In genomic region chr15:52234596-52235541, GRCh38 we compare ENCODE assay signal across 9 cellular contexts. TPM values are rescaled to one million over a fixed set of nuclear protein-coding genes. Genes with fewer than 3 reads are reported as not detected.
A peak's percentile ranks its signal among the peaks of the same experiment; 100 is the strongest.
DNase-seq lines count a peak whose midpoint lies in the region; ATAC-seq lines count a peak whose summit lies in the region.
"Had no signal": no experiment of that assay in that cellular context is flagged by ENCODE, and none has a peak within 500 bp of the region (broad histone marks: within the 10 kb centered on the region; RNA-seq: fewer than 3 reads in every experiment).

No MANE protein-coding gene starts in this region.

- peak overlapping the region; percentile 33 for H3K9ac ChIP-seq in Karpas-422 (ENCODE audit: low read length)

- peak overlapping the region; percentile 95 to 99 (median 96) for H3K27ac Mint-ChIP-seq in CD4-positive, CD25-positive, alpha-beta regulatory T cell
- peak overlapping the region; percentile 88 for H3K27ac Mint-ChIP-seq in activated naive CD8-positive, alpha-beta T cell treated with anti-CD3 and anti-CD28 coated beads, Interleukin-2, amount 10 ng/mL, durations not matched to agents 7 days and 5 days
- H3K27ac Mint-ChIP-seq: natural killer cell treated with Interleukin-12 subunit alpha and Interleukin-12 subunit beta and Interleukin-15 and Interleukin-18, amount 100 ng/mL, for 72 hours had no signal

- no peaks in the 10 kb centered on the region for H4K20me1 ChIP-seq in Karpas-422 (ENCODE audit: insufficient read depth, low read depth, low read length)

- no peaks in the 10 kb centered on the region for H3K27me3 ChIP-seq in CD4-positive, CD25-positive, alpha-beta regulatory T cell (ENCODE audit: control insufficient read depth, insufficient read depth, low read length)
- H3K27me3 ChIP-seq in Karpas-422 (ENCODE audit: low read length) (no peaks in the 10 kb centered on the region), HAP-1 (ENCODE audit: low read depth) (no peaks in the 10 kb centered on the region)

- H3K4me3 ChIP-seq in CD4-positive, CD25-positive, alpha-beta regulatory T cell (ENCODE audit: low read depth, low read length): peak overlapping the region; percentile 20
- H3K4me3 ChIP-seq in Karpas-422 (ENCODE audit: low read length): peak overlapping the region; percentile 3; the same call in 1 of the 2 replicates
- H3K4me3 ChIP-seq in HAP-1: no peak overlapping the region

- peak overlapping the region; percentile 89 for H3K4me2 ChIP-seq in Karpas-422 (ENCODE audit: low read depth, low read length, poor library complexity, severe bottlenecking)

- ATAC-seq in CD4-positive, CD25-positive, alpha-beta regulatory T cell (ENCODE audit: low read depth in 2 of 2): peak; percentile 75 to 83
- ATAC-seq in GM19397 (IDR thresholded peaks at IDR 0.05; ENCODE audit: unreplicated experiment) (peak; percentile 46), HG02981 (IDR thresholded peaks at IDR 0.05; ENCODE audit: unreplicated experiment) (no peak)
- peak; percentile 72 for ATAC-seq in activated naive CD8-positive, alpha-beta T cell treated with anti-CD3 and anti-CD28 coated beads, Interleukin-2, amount 10 ng/mL, durations not matched to agents 7 days and 5 days (ENCODE audit: low read depth)

- H3K79me2 ChIP-seq in Karpas-422 (ENCODE audit: low read length): no peaks in the 10 kb centered on the region

- no peaks in the 10 kb centered on the region for H3K27me3 Mint-ChIP-seq in CD4-positive, CD25-positive, alpha-beta regulatory T cell
- H3K27me3 Mint-ChIP-seq in activated naive CD8-positive, alpha-beta T cell treated with anti-CD3 and anti-CD28 coated beads, Interleukin-2, amount 10 ng/mL, durations not matched to agents 7 days and 5 days: no peaks in the 10 kb centered on the region

- H3K4me1 Mint-ChIP-seq in CD4-positive, CD25-positive, alpha-beta regulatory T cell: peaks cover 14 to 57% (median 33%) of the 10 kb centered on the region in 4 donors
- peaks cover 19% of the 10 kb centered on the region for H3K4me1 Mint-ChIP-seq in activated naive CD8-positive, alpha-beta T cell treated with anti-CD3 and anti-CD28 coated beads, Interleukin-2, amount 10 ng/mL, durations not matched to agents 7 days and 5 days

- peaks cover 3% of the 10 kb centered on the region for H3K36me3 ChIP-seq in CD4-positive, CD25-positive, alpha-beta regulatory T cell (ENCODE audit: control insufficient read depth, insufficient read depth, low read length)
- no peaks in the 10 kb centered on the region for H3K36me3 ChIP-seq in Karpas-422 (ENCODE audit: insufficient read depth, low read length)
- no peaks in the 10 kb centered on the region; the same call in 1 of the 2 replicates for H3K36me3 ChIP-seq in HAP-1 (replicated peaks)

- in situ Hi-C loops in HAP-1 (cut with MboI; ENCODE audit: low sequenced_read_pairs): no loop called here

- no peaks in the 10 kb centered on the region for H3K36me3 Mint-ChIP-seq in CD4-positive, CD25-positive, alpha-beta regulatory T cell
- no peaks in the 10 kb centered on the region for H3K36me3 Mint-ChIP-seq in activated naive CD8-positive, alpha-beta T cell treated with anti-CD3 and anti-CD28 coated beads, Interleukin-2, amount 10 ng/mL, durations not matched to agents 7 days and 5 days
- H3K36me3 Mint-ChIP-seq: natural killer cell treated with Interleukin-12 subunit alpha and Interleukin-12 subunit beta and Interleukin-15 and Interleukin-18, amount 100 ng/mL, for 72 hours had no signal

- no peaks in the 10 kb centered on the region for H3K9me3 Mint-ChIP-seq in CD4-positive, CD25-positive, alpha-beta regulatory T cell
- no peaks in the 10 kb centered on the region for H3K9me3 Mint-ChIP-seq in activated naive CD8-positive, alpha-beta T cell treated with anti-CD3 and anti-CD28 coated beads, Interleukin-2, amount 10 ng/mL, durations not matched to agents 7 days and 5 days
- H3K9me3 Mint-ChIP-seq: natural killer cell treated with Interleukin-12 subunit alpha and Interleukin-12 subunit beta and Interleukin-15 and Interleukin-18, amount 100 ng/mL, for 72 hours had no signal

- peak overlapping the region; percentile 64 to 81 (median 74) for H3K4me3 Mint-ChIP-seq in CD4-positive, CD25-positive, alpha-beta regulatory T cell
- H3K4me3 Mint-ChIP-seq in activated naive CD8-positive, alpha-beta T cell treated with anti-CD3 and anti-CD28 coated beads, Interleukin-2, amount 10 ng/mL, durations not matched to agents 7 days and 5 days: peak overlapping the region; percentile 61
- H3K4me3 Mint-ChIP-seq: natural killer cell treated with Interleukin-12 subunit alpha and Interleukin-12 subunit beta and Interleukin-15 and Interleukin-18, amount 100 ng/mL, for 72 hours had no signal

- peaks cover 49% of the 10 kb centered on the region for H3K4me1 ChIP-seq in CD4-positive, CD25-positive, alpha-beta regulatory T cell (ENCODE audit: control insufficient read depth, insufficient read depth, low read length, poor library complexity, severe bottlenecking)
- peaks cover 46% of the 10 kb centered on the region for H3K4me1 ChIP-seq in Karpas-422 (ENCODE audit: low read length)
- no peaks in the 10 kb centered on the region for H3K4me1 ChIP-seq in HAP-1

- H3K27ac ChIP-seq in CD4-positive, CD25-positive, alpha-beta regulatory T cell (ENCODE audit: insufficient read depth, low read length, poor library complexity, severe bottlenecking): peak overlapping the region; percentile 78
- peak overlapping the region; percentile 75 for H3K27ac ChIP-seq in Karpas-422 (ENCODE audit: low read length)

- H3K9me3 ChIP-seq in CD4-positive, CD25-positive, alpha-beta regulatory T cell (ENCODE audit: control insufficient read depth in 2 of 2, low read length in 2 of 2): no peaks in the 10 kb centered on the region
- H3K9me3 ChIP-seq in Karpas-422 (ENCODE audit: low read length): no peaks in the 10 kb centered on the region
- no peaks in the 10 kb centered on the region for H3K9me3 ChIP-seq in HAP-1

- no peaks in the 10 kb centered on the region for H3K9me2 ChIP-seq in Karpas-422 (replicated peaks; ENCODE audit: insufficient read depth, low read length)

- POLR2A ChIA-PET in activated naive CD8-positive, alpha-beta T cell treated with anti-CD3 and anti-CD28 coated beads, Interleukin-2, amount 10 ng/mL, durations not matched to agents 7 days and 5 days (lab: Charles Lee): interaction anchor here (1.6 kb wide), 1 partner anchor 263 kb away, joined by 3 read pairs; the partner anchor contains the start of gene LEO1

- peak in 2 of 3 donors; percentile 46 to 87 for DNase-seq in CD4-positive, CD25-positive, alpha-beta regulatory T cell
- DNase-seq in Karpas-422 (peak; percentile 77), SW 1271 (lab: John Stamatoyannopoulos, UW) (no peak), DMS153 (lab: John Stamatoyannopoulos, UW) (no peak), HAP-1 (ENCODE audit: low spot score in 2 of 2) (no peak)
- DNase-seq in activated naive CD8-positive, alpha-beta T cell treated with anti-CD3 and anti-CD28 coated beads, Interleukin-2, amount 10 ng/mL, durations not matched to agents 7 days and 5 days: no peak

- peak overlapping the region; percentile 38; the same call in 1 of the 2 replicates for H2AFZ ChIP-seq in Karpas-422 (ENCODE audit: low read length)

RNA-seq across cellular contexts. Expression of gene GNB5, which starts 43.7 kb away (rescaled TPM):
- total RNA-seq in CD4-positive, CD25-positive, alpha-beta regulatory T cell: 87.6 TPM
- 10 to 100 TPM; 64.3 to 66.5 (median 65.3) TPM for polyA plus RNA-seq in CD4-positive, CD25-positive, alpha-beta regulatory T cell
- total RNA-seq in Karpas-422 (2014; rRNA removed; shearing (Covaris generic); ENCODE audit: low replicate concordance): 23.7 and 25.8 TPM in 2 replicates
- 10 to 100 TPM; 36.1 to 40.5 TPM for total RNA-seq in activated naive CD8-positive, alpha-beta T cell treated with anti-CD3 and anti-CD28 coated beads, Interleukin-2, amount 10 ng/mL, durations not matched to agents 7 days and 5 days

Comparison
In these comparisons a context has a peak if more than half of its experiments do, and no peak if none do; other contexts are left out.
1. DNase-seq: peak in CD4-positive, CD25-positive, alpha-beta regulatory T cell (2 of 3) and Karpas-422 (single experiment); none in activated naive CD8-positive, alpha-beta T cell treated with anti-CD3 and anti-CD28 coated beads, Interleukin-2, amount 10 ng/mL, durations not matched to agents 7 days and 5 days (single experiment), SW 1271 (0 of 2), DMS153 (single experiment) and HAP-1 (0 of 2).